16 cellular contexts compared by ENCODE assay signal in the genomic region with DNA sequence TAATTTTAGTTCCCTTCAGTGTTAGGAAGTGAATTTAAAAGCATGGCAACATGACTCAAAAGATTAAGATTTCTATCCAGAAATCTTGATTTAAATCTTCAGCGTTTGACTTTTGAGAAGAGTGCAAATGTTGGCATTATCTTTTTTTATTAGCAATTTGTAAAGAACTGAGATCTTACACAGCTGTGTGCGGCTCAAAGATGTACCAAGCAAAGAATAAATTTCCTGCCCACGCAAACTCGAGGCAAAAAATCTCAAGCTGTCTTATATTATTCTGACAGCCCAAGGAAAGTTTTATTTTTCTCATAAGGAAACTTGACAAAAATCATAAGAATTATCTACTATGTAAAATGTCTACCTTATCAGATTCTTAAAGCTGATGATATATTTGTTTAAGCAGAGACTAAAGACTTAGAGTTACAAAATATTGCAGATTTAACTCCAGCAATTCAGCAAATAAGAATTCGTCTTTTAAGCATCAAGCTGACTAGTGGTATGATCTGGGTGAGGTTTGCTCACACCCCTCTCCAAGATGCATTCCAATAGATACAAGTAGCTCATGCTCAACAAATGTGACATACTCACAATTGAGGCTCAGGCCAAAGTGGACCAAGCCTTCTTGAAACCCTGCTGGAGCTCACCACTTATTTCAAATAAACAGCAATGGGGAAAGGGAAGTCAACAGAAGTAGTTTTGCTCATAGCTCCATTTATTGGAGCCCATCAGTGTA.
"Had no signal": no experiment of that assay in that cellular context is flagged by ENCODE, and none has a peak within 500 bp of the region (broad histone marks: within the 10 kb centered on the region; RNA-seq: fewer than 3 reads in every experiment).

No MANE protein-coding gene starts in this region.

- H3K27ac Mint-ChIP-seq: activated naive CD8-positive, alpha-beta T cell; memory B cell had no signal

- H3K4me3 Mint-ChIP-seq: activated naive CD8-positive, alpha-beta T cell; activated T-cell treated with anti-CD3 and anti-CD28 coated beads, Interleukin-2, amount 50 U/mL, for 4 hours; memory B cell; neural crest cell had no signal

- DNase-seq: activated CD4-positive, alpha-beta T cell treated with anti-CD3 and anti-CD28 coated beads, Interleukin-2, amount 50 U/mL, for 48 hours; activated effector memory CD4-positive, alpha-beta T cell treated with anti-CD3 and anti-CD28 coated beads, Interleukin-2, amount 50 U/mL, for 16 hours; activated T-cell treated with anti-CD3 and anti-CD28 coated beads, Interleukin-2, amount 50 U/mL, for 4 hours; gastrocnemius medialis; kidney; left ventricle myocardium inferior; pancreas; stomach; uterus had no signal

- H3K27me3 Mint-ChIP-seq: activated naive CD8-positive, alpha-beta T cell; memory B cell had no signal

- H3K9me3 ChIP-seq: breast epithelium, gastrocnemius medialis, left ventricle myocardium inferior, pancreas, stomach, uterus had no signal

- ATAC-seq: activated CD4-positive, CD25-positive, alpha-beta regulatory T cell treated with anti-CD3 and anti-CD28 coated beads, Interleukin-2, amount 50 U/mL, for 24 hours; activated T-cell treated with anti-CD3 and anti-CD28 coated beads, Interleukin-2, amount 50 U/mL, for 4 hours; gastrocnemius medialis; pancreas had no signal

- H3K4me3 ChIP-seq: breast epithelium, dorsolateral prefrontal cortex, gastrocnemius medialis, left ventricle myocardium inferior, pancreas, skin epidermis, stomach, uterus had no signal

- FAIRE-seq: kidney, pancreas had no signal

- H3K27ac ChIP-seq: breast epithelium, gastrocnemius medialis, left ventricle myocardium inferior, pancreas, skin epidermis, stomach, uterus had no signal

- H3K9me3 Mint-ChIP-seq: activated T-cell treated with anti-CD3 and anti-CD28 coated beads, Interleukin-2, amount 50 U/mL, for 4 hours; memory B cell; neural crest cell had no signal

- H3K4me1 ChIP-seq: breast epithelium, left ventricle myocardium inferior, stomach had no signal
